8 cellular contexts compared by ENCODE assay signal in the genomic region with DNA sequence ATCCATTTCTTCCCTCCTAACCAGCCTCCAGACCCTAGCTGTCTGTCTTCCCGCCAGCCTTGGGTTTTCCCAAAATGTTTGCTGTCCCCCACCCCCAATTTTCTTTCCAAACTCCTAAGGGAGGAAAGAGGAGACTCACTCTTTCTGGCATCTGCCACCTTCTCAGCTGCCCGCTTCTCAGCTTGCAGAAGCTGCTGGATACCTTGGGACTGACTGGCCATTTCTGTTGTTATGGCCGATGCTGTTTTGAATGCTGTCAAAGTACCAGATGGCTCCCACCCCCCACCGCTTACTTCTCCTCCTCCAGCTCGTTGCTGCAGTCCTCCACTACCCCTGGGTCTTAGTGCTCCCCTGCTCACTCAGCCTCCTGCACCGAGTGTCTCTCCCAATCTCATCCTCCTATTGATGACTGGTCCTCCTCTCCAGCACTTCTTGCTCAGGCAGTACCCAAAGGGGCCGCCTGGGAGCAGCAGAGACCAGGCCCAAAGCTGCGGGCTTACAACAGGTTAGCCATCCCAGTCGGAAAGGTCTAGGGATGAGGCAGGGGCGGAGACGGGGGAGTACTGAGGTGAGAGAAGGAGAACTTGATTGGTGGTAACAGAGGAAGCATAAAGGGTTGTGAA. TPM values are rescaled to one million over a fixed set of nuclear protein-coding genes. Genes with fewer than 3 reads are reported as not detected.
DNase-seq lines count a peak whose midpoint lies in the region; ATAC-seq and TF ChIP-seq lines count a peak whose summit lies in the region.

Gene ATP6V1G2 (minus strand): TSS at position 270 of the 623 bp plus-strand sequence. CDS start 49 bp downstream, at position 221.

- peaks cover 0 to 6% of the 10 kb centered on the region in 2 donors for H3K36me3 ChIP-seq in adrenal gland (replicated peaks in 1 of 2)
- peaks cover 0 to 29% (median 8%) of the 10 kb centered on the region in 9 donors for H3K36me3 ChIP-seq in heart right ventricle
- peaks cover 0 to 23% (median 8%) of the 10 kb centered on the region in 4 donors for H3K36me3 ChIP-seq in upper lobe of left lung

- no peaks in the 10 kb centered on the region for H3K27me3 Mint-ChIP-seq in T-cell

- H3K9me3 Mint-ChIP-seq in T-cell, result no peaks in the 10 kb centered on the region

- intact Hi-C loops in adrenal gland (cut with DNase I), result loop anchor here (2.0 to 5.0 kb wide), 2 partner anchors 51 to 52 kb away; no protein-coding TSS in a partner anchor
- intact Hi-C loops in heart right ventricle (cut with DNase I), result loop anchor here (1.0 to 10.0 kb wide), 10 partner anchors 34 to 408 kb away; partner anchors contain the start of genes LTB (in 4 of the 10), NELFE (in 3 of the 10), SKIC2 (in 3 of the 10) and AIF1 (in 2 of the 10)
- intact Hi-C loops in posterior vena cava (cut with DNase I), result loop anchor here (1.0 to 5.0 kb wide), 2 partner anchors 51 to 54 kb away; no protein-coding TSS in a partner anchor

- 6 to 9% (median 8%) methylated on average over 11 of the region's 11 CpGs for WGBS in adrenal gland, 4 donors
- 5 to 9% methylated on average over 11 of the region's 11 CpGs for WGBS in heart right ventricle, 2 donors
- 9 to 17% methylated on average over 11 of the region's 11 CpGs for WGBS in upper lobe of left lung, 2 donors

- peak within 1 kb of the TSS; percentile 84 to 88 (median 88) for H3K4me3 Mint-ChIP-seq in T-cell

- TF ChIP-seq CTCF in adrenal gland (IDR thresholded peaks at IDR 0.05) (peak; percentile 93 to 99 (median 98)), heart right ventricle (IDR thresholded peaks at IDR 0.05) (peak; percentile 88 to 97 (median 95)), upper lobe of left lung (IDR thresholded peaks at IDR 0.05) (peak; percentile 92 to 98 (median 96))

- H3K4me1 ChIP-seq in adrenal gland (replicated peaks in 1 of 2) (peaks cover 14 to 33% of the 10 kb centered on the region in 2 donors), heart right ventricle (peaks cover 10 to 47% (median 25%) of the 10 kb centered on the region in 9 donors), upper lobe of left lung (peaks cover 18 to 37% (median 25%) of the 10 kb centered on the region in 4 donors)

- DNase-seq in EH (ENCODE audit: low read depth) (peak; percentile 93), NCI-H1436 treated with DMSO at 0.1 percent for 48 hours (lab: John Stamatoyannopoulos, UW) (peak; percentile 83), T-cell (peak; percentile 61 to 85 (median 74)), adrenal gland (peak; percentile 88 to 97 (median 91)), heart right ventricle (peak; percentile 85 to 88), posterior vena cava (ENCODE audit: low spot score) (peak; percentile 95), upper lobe of left lung (peak; percentile 84 to 96)

- POLR2A ChIA-PET in T-cell (lab: Charles Lee), result interaction anchor here in 1 of 2 donors (0.7 kb wide), 1 partner anchor 27 kb away, joined by 7 read pairs; no protein-coding TSS in a partner anchor

- H3K36me3 Mint-ChIP-seq in T-cell, result no peaks in the 10 kb centered on the region

- TF ChIP-seq POLR2A in adrenal gland (IDR thresholded peaks at IDR 0.05), result peak in 1 of 2 donors; percentile 22
- TF ChIP-seq POLR2A in upper lobe of left lung (IDR thresholded peaks at IDR 0.05), result no peak

- H3K27ac ChIP-seq in adrenal gland (peak within 1 kb of the TSS; percentile 53 to 88 (median 77)), heart right ventricle (peak within 1 kb of the TSS; percentile 69 to 95 (median 91)), upper lobe of left lung (peak within 1 kb of the TSS; percentile 79 to 87 (median 83))

- peak within 1 kb of the TSS; percentile 88 to 92 for H3K27ac Mint-ChIP-seq in T-cell

- H3K4me3 ChIP-seq in adrenal gland (peak within 1 kb of the TSS in 2 of 4 donors; percentile 39 to 60), heart right ventricle (peak within 1 kb of the TSS; percentile 30 to 63 (median 56)), upper lobe of left lung (peak within 1 kb of the TSS; percentile 22 to 54 (median 44))

- ATAC-seq in HG02623 (IDR thresholded peaks at IDR 0.05; ENCODE audit: unreplicated experiment) (peak; percentile 43), T-cell (replicated peaks in 1 of 4) (peak; percentile 47 to 52 (median 50)), heart right ventricle (peak; percentile 62 to 85 (median 81)), upper lobe of left lung (ENCODE audit: low FRiP score in 2 of 2) (peak; percentile 90 to 93)

- peaks cover 42 to 44% (median 43%) of the 10 kb centered on the region in 3 donors for H3K4me1 Mint-ChIP-seq in T-cell

- TF ChIP-seq EP300 in upper lobe of left lung (IDR thresholded peaks at IDR 0.05), result no peak

- no peaks in the 10 kb centered on the region for H3K27me3 ChIP-seq in adrenal gland
- no peaks in the 10 kb centered on the region for H3K27me3 ChIP-seq in heart right ventricle
- no peaks in the 10 kb centered on the region for H3K27me3 ChIP-seq in upper lobe of left lung

- no peaks in the 10 kb centered on the region for H3K9me3 ChIP-seq in adrenal gland (replicated peaks in 1 of 3)
- no peaks in the 10 kb centered on the region for H3K9me3 ChIP-seq in heart right ventricle
- no peaks in the 10 kb centered on the region for H3K9me3 ChIP-seq in upper lobe of left lung

- CTCF ChIA-PET in T-cell (lab: Charles Lee), result interaction anchor here (0.7 to 7.0 kb wide), 5 partner anchors 29 to 284 kb away, joined by 3 to 244 read pairs (median 6); partner anchors contain the start of genes NCR3 (in 1 of the 2) and TNF (in 1 of the 2)

RNA-seq across cellular contexts. Expression of gene ATP6V1G2, which starts in this region (rescaled TPM):
- total RNA-seq in T-cell (1 to 10 TPM; 3.1 to 5.7 (median 4.1) TPM), adrenal gland (1 to 10 TPM in 6 of 8 donors, under 1 TPM in 2; 0.87 to 4.8 (median 2.7) TPM), heart right ventricle (1 to 10 TPM in 9 of 10 donors, under 1 TPM in 1; 0.97 to 2.2 (median 2.0) TPM), posterior vena cava (1 to 10 TPM in 1 of 2 donors, under 1 TPM in 1; 0.43 to 1.2 TPM), upper lobe of left lung (1 to 10 TPM in 4 of 6 donors, under 1 TPM in 2; 0.55 to 2.0 (median 1.1) TPM)
- polyA plus RNA-seq in adrenal gland (1 to 10 TPM; 2.8 to 6.6 (median 5.6) TPM), heart right ventricle (1 to 10 TPM in 1 of 2 donors, under 1 TPM in 1; 0.88 to 2.5 TPM)
